ENCODE assay signal across 16 cellular contexts in genomic region chr3:105362021-105362665, GRCh38. TPM values are rescaled to one million over a fixed set of nuclear protein-coding genes. Genes with fewer than 3 reads are reported as not detected.
A peak's percentile ranks its signal among the peaks of the same experiment; 100 is the strongest.
DNase-seq lines count a peak whose midpoint lies in the region; ATAC-seq, FAIRE-seq and TF ChIP-seq lines count a peak whose summit lies in the region.
"Had no signal": no experiment of that assay in that cellular context is flagged by ENCODE, and none has a peak within 500 bp of the region (broad histone marks: within the 10 kb centered on the region; RNA-seq: fewer than 3 reads in every experiment).

No MANE protein-coding gene starts in this region.

- CTCF ChIA-PET in GM12878 (lab: Yijun Ruan, JAX), result interaction anchor here (0.7 kb wide), 2 partner anchors 165 to 183 kb away, joined by 3 read pairs; no protein-coding TSS in a partner anchor

- H3K4me1 ChIP-seq in GM12878 (ENCODE audit: control insufficient read depth, insufficient read depth, low read length) (no peaks in the 10 kb centered on the region), hepatocyte (ENCODE audit: insufficient read depth) (no peaks in the 10 kb centered on the region)

- no peak for ATAC-seq in GM12878

- no TSS peak for BruUV-seq in GM12878 (replicated peaks; lab: Mats Ljungman, UMichigan)

- H3K27ac ChIP-seq in GM12878 (ENCODE audit: control insufficient read depth, insufficient read depth) (no peak overlapping the region), hepatocyte (peak overlapping the region; percentile 20)
- H3K27ac ChIP-seq: neutrophil, stomach had no signal

- intact Hi-C loops in GM12878 (cut with micrococcal nuclease; ENCODE audit: unreplicated experiment), result loop anchor here (10.0 kb wide), 1 partner anchor 217 kb away; no protein-coding TSS in a partner anchor
- intact Hi-C loops in head of caudate nucleus (cut with DNase I), result no loop called here

- no peaks in the 10 kb centered on the region for H4K20me1 ChIP-seq in GM12878 (ENCODE audit: control insufficient read depth, insufficient read depth)
- H4K20me1 ChIP-seq in hepatocyte (ENCODE audit: insufficient read depth, poor library complexity, severe bottlenecking), result no peaks in the 10 kb centered on the region

- H3K9me3 ChIP-seq in GM12878 (replicated peaks; ENCODE audit: control insufficient read depth, insufficient read depth, low read length) (no peaks in the 10 kb centered on the region), hepatocyte (ENCODE audit: low read depth) (no peaks in the 10 kb centered on the region)
- H3K9me3 ChIP-seq: neutrophil, stomach had no signal

- H3K9ac ChIP-seq in GM12878 (ENCODE audit: control insufficient read depth, insufficient read depth, low read length), result no peak overlapping the region

- no peak for TF ChIP-seq EP300 in GM12878 (IDR thresholded peaks at IDR 0.05; ENCODE audit: borderline replicate concordance in 1 of 2, control insufficient read depth in 1 of 2, low read depth in 2 of 2, low read length in 2 of 2)

- no peak for FAIRE-seq in HTR-8/SVneo (lab: Jason Lieb, UNC)
- FAIRE-seq in GM12878 (lab: Jason Lieb, UNC), result no peak
- FAIRE-seq: D721Med had no signal

- TF ChIP-seq POLR2A in GM12878 (IDR thresholded peaks at IDR 0.05; ENCODE audit: low read depth, low read length), result no peak

- RAD21 ChIA-PET in GM12878 (lab: Charles Lee; ENCODE audit: unreplicated experiment), result interaction anchor here (0.8 kb wide), 1 partner anchor 15 kb away, joined by 3 read pairs; no protein-coding TSS in a partner anchor

- no peak for TF ChIP-seq RAD21 in GM12878 (IDR thresholded peaks at IDR 0.05; ENCODE audit: insufficient read depth, low read depth, low read length)

- no peak overlapping the region for H3K4me2 ChIP-seq in GM12878 (ENCODE audit: control insufficient read depth, insufficient read depth)
- H3K4me2 ChIP-seq in hepatocyte, result no peak overlapping the region

- H3K4me3 ChIP-seq in GM12878 (no peak overlapping the region), hepatocyte (no peak overlapping the region)
- H3K4me3 ChIP-seq: stomach had no signal

- peaks cover 7% of the 10 kb centered on the region for H3K79me2 ChIP-seq in GM12878 (ENCODE audit: control insufficient read depth, insufficient read depth, low read length)
- H3K79me2 ChIP-seq in hepatocyte, result peaks cover 2% of the 10 kb centered on the region

- no peak for TF ChIP-seq CTCF in GM12878 (IDR thresholded peaks at IDR 0.05 in 2 of 3, conservative IDR thresholded peaks at IDR 0.05 in 1 of 3; ENCODE audit: control insufficient read depth in 2 of 3, extremely low read depth in 1 of 3, insufficient read depth in 1 of 3, low read depth in 3 of 3, low read length in 3 of 3)
- no peak for TF ChIP-seq CTCF in hepatocyte (IDR thresholded peaks at IDR 0.05; ENCODE audit: poor library complexity)

- 88% methylated on average over 1 of the region's 1 CpG for WGBS in GM12878 (ENCODE audit: insufficient coverage, insufficient replicate concordance, low lambda C conversion rate, missing lambda C conversion rate)
- 77% methylated on average over 1 of the region's 1 CpG for WGBS in hepatocyte (ENCODE audit: low lambda C conversion rate, missing lambda C conversion rate)

- H3K36me3 ChIP-seq in GM12878 (ENCODE audit: control insufficient read depth in 2 of 2, insufficient read depth in 2 of 2, low read length in 1 of 2) (no peaks in the 10 kb centered on the region), hepatocyte (replicated peaks; ENCODE audit: insufficient read depth, low read depth) (no peaks in the 10 kb centered on the region)
- H3K36me3 ChIP-seq: neutrophil, stomach had no signal

- POLR2A ChIA-PET in GM12878 (lab: Charles Lee), result no interaction called here

- SMC1A ChIA-PET in GM12878 (lab: Charles Lee; ENCODE audit: uncharacterized antibody, unreplicated experiment), result no interaction called here

- no peak overlapping the region for H2AFZ ChIP-seq in GM12878 (ENCODE audit: control insufficient read depth, low read depth, low read length)
- H2AFZ ChIP-seq in hepatocyte, result no peak overlapping the region

- H3K9me2 ChIP-seq in hepatocyte (replicated peaks; ENCODE audit: insufficient read depth), result no peaks in the 10 kb centered on the region

- DNase-seq in A172 (ENCODE audit: low spot score), result peak; percentile 52
- peak; percentile 6 for DNase-seq in HTR-8/SVneo (ENCODE audit: insufficient read length, low spot score)
- DNase-seq in GM12878 (ENCODE audit: low read depth, low spot score), result no peak
- no peak for DNase-seq in hepatocyte (ENCODE audit: low spot score)
- DNase-seq in NK-92 treated with Interleukin-12 subunit alpha and Interleukin-12 subunit beta, amount 100 ng/mL, for 24 hours (lab: John Stamatoyannopoulos, UW), result no peak
- no peak for DNase-seq in AG08395 (ENCODE audit: low spot score)
- no peak for DNase-seq in NCI-H82 treated with DMSO at 0.1 percent for 48 hours (lab: John Stamatoyannopoulos, UW; ENCODE audit: unreplicated experiment)
- no peak for DNase-seq in head of caudate nucleus
- DNase-seq: activated gamma-delta T cell, erythroblast, mesendoderm, NCI-H1436 treated with DMSO at 0.1 percent for 48 hours, SIG-M5, stomach had no signal

- in situ Hi-C loops in GM12878 (cut with MboI), result loop anchor here (10.0 kb wide), 1 partner anchor 757 kb away; no protein-coding TSS in a partner anchor

- no peaks in the 10 kb centered on the region for H3K27me3 ChIP-seq in GM12878 (replicated peaks in 1 of 2; ENCODE audit: control insufficient read depth in 2 of 2, insufficient read depth in 2 of 2, low read length in 1 of 2)
- H3K27me3 ChIP-seq in hepatocyte, result no peaks in the 10 kb centered on the region

TF ChIP-seq in GM12878, 131 proteins besides CTCF, POLR2A, EP300 and RAD21:
- TF ChIP-seq JUNB (IDR thresholded peaks at IDR 0.05) (0 out of 2 replicates have a peak, but pooled peaks have one; percentile 8), CBX5 (IDR thresholded peaks at IDR 0.05; ENCODE audit: low read depth) (no peak)

RNA-seq across cellular contexts. Expression of gene ALCAM, which starts 4.6 kb away (rescaled TPM):
- 82.1 and 102 TPM in 2 replicates for total RNA-seq in A172 (2014; rRNA removed; shearing (Covaris generic))
- total RNA-seq in GM12878 (2013; cell fraction: nucleolus; rRNA removed), result 103 and 111 TPM in 2 replicates
- 37.2 and 44.0 TPM in 2 replicates for total RNA-seq in GM12878 (2014; rRNA removed)
- 49.7 and 52.1 TPM in 2 replicates for total RNA-seq in GM12878 (2014; rRNA removed; fragmentation: Illumina TruSeq; extraction: Trizol)
- total RNA-seq in GM12878 (2021), result 35.0 and 36.0 TPM in 2 replicates
- 10.0 TPM for polyA plus RNA-seq in GM12878 (2011; ENCODE audit: low read depth)
- 54.2 and 77.4 TPM in 2 replicates for polyA plus RNA-seq in GM12878 (2011; rRNA removed)
- 22.5 and 23.1 TPM in 2 replicates for polyA plus RNA-seq in GM12878 (2011; cell fraction: cytosol; rRNA removed)
- 31.0 and 45.6 TPM in 2 replicates for polyA plus RNA-seq in GM12878 (2011; cell fraction: nucleus; rRNA removed)
- polyA plus RNA-seq in GM12878 (2012), result 18.4 and 25.2 TPM in 2 replicates
- polyA plus RNA-seq in GM12878 (2014; fragmentation: Illumina TruSeq; extraction: Trizol), result 37.9 and 53.6 TPM in 2 replicates
- 10 to 100 TPM; 12.2 to 16.2 TPM for polyA plus RNA-seq in GM12878 (2014; fragmentation: Nextera tagmentation; extraction: Ambion mirVana)
- polyA plus RNA-seq in GM12878 (2014; rRNA removed), result 18.8 and 20.7 TPM in 2 replicates
- polyA plus RNA-seq in GM12878 (2016; fragmentation: Nextera tagmentation; extraction: Ambion mirVana), result 10 to 100 TPM; 27.5 to 29.2 TPM
- polyA minus RNA-seq in GM12878 (2011; rRNA and poly(A)+ RNA removed), result 61.7 and 118 TPM in 2 replicates
- polyA minus RNA-seq in GM12878 (2011; cell fraction: cytosol; rRNA and poly(A)+ RNA removed), result 27.9 and 28.1 TPM in 2 replicates
- 67.2 and 83.0 TPM in 2 replicates for polyA minus RNA-seq in GM12878 (2011; cell fraction: nucleus; rRNA and poly(A)+ RNA removed)
- total RNA-seq in hepatocyte, result 132 and 134 TPM in 2 replicates
- 55.9 and 58.0 TPM in 2 replicates for polyA plus RNA-seq in hepatocyte

Comparison
In these comparisons a context has a peak if more than half of its experiments do, and no peak if none do; other contexts are left out.
1. DNase-seq: peak in A172 (single experiment) and HTR-8/SVneo (single experiment); none in GM12878 (single experiment), hepatocyte (single experiment), NK-92 treated with Interleukin-12 subunit alpha and Interleukin-12 subunit beta, amount 100 ng/mL, for 24 hours (single experiment), AG08395 (single experiment), NCI-H82 treated with DMSO at 0.1 percent for 48 hours (single experiment) and head of caudate nucleus (0 of 42).